ENCODE assay signal across 2 cellular contexts in genomic region chr1:119615100-119615499, GRCh38. TPM values are rescaled to one million over a fixed set of nuclear protein-coding genes. Genes with fewer than 3 reads are reported as not detected.
"Had no signal": no experiment of that assay in that cellular context is flagged by ENCODE, and none has a peak within 500 bp of the region (broad histone marks: within the 10 kb centered on the region; RNA-seq: fewer than 3 reads in every experiment).

No MANE protein-coding gene starts in this region.

RNA-seq across cellular contexts. Expression of gene ZNF697, which starts 33.0 kb away (rescaled TPM):
- polyA plus RNA-seq: immature natural killer cell; naive thymus-derived CD4-positive, alpha-beta T cell had no signal
